In the genomic region with DNA sequence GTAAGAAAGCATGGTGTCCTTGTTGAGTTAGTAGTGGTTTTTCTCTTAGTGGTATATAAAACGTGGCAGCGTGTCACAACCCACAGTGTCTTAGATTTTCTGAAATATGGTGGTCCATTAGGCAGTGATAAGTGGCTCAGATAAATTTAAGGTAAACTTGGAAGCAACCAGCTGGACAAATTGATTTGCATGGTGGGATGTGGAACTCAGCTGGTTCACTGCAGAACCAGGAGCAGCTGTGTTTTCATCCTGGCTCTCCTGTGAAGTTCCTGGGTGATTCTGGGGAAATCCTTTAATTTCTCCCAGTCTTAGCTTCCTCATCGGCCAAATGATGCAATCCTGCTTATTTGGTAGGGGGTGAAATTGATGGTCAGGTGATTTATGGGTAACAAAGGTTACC, we compare ENCODE assay signal across 34 cellular contexts.
"Had no signal": no experiment of that assay in that cellular context is flagged by ENCODE, and none has a peak within 500 bp of the region (broad histone marks: within the 10 kb centered on the region; RNA-seq: fewer than 3 reads in every experiment).

No MANE protein-coding gene starts in this region.

- FAIRE-seq: astrocyte, TTC549 had no signal

- H3K4me3 ChIP-seq: adrenal gland, body of pancreas, breast epithelium had no signal

- H3K36me3 ChIP-seq: adrenal gland, brain microvascular endothelial cell, breast epithelium had no signal

- H3K27ac ChIP-seq: adrenal gland, body of pancreas, brain microvascular endothelial cell, breast epithelium, VCaP had no signal

- H3K27me3 ChIP-seq: adrenal gland, body of pancreas, brain microvascular endothelial cell had no signal

- ATAC-seq: activated CD8-positive, alpha-beta T cell treated with anti-CD3 and anti-CD28 coated beads for 36 hours; activated naive CD4-positive, alpha-beta T cell treated with anti-CD3 and anti-CD28 coated beads, Interleukin-2, amount 50 U/mL, for 72 hours; activated T-cell treated with anti-CD3 and anti-CD28 coated beads, Interleukin-2, amount 50 U/mL, for 4 hours; activated T-cell treated with anti-CD3 and anti-CD28 coated beads, Interleukin-2, amount 50 U/mL, for 72 hours; activated T-helper 17 cell treated with anti-CD3 and anti-CD28 coated beads, Interleukin-2, amount 50 U/mL, for 72 hours; body of pancreas had no signal

- H3K9me3 ChIP-seq: adrenal gland, body of pancreas, breast epithelium had no signal

- DNase-seq: activated B cell treated with CpG ODN at 0.5 μM for 24 hours; activated CD4-positive, alpha-beta memory T cell treated with anti-CD3 and anti-CD28 coated beads for 36 hours; activated CD4-positive, alpha-beta T cell treated with anti-CD3 and anti-CD28 coated beads for 4 hours; activated CD4-positive, alpha-beta T cell treated with anti-CD3 and anti-CD28 coated beads, Interleukin-2, amount 10 ng/mL, durations not matched to agents 24 days and 14 days; activated CD4-positive, alpha-beta T cell treated with anti-CD3 and anti-CD28 coated beads, Interleukin-2, amount 50 U/mL, for 1 hour; activated CD4-positive, alpha-beta T cell treated with anti-CD3 and anti-CD28 coated beads, Interleukin-2, amount 50 U/mL, for 4 hours; activated CD4-positive, CD25-positive, alpha-beta regulatory T cell treated with anti-CD3 and anti-CD28 coated beads, Interleukin-2, amount 50 U/mL, for 72 hours; activated CD8-positive, alpha-beta memory T cell treated with anti-CD3 and anti-CD28 coated beads, Interleukin-2, amount 50 U/mL, for 4 hours; activated CD8-positive, alpha-beta T cell treated with anti-CD3 and anti-CD28 coated beads for 36 hours; activated effector memory CD4-positive, alpha-beta T cell treated with anti-CD3 and anti-CD28 coated beads, Interleukin-2, amount 50 U/mL, for 16 hours; activated gamma-delta T cell treated with Interleukin-2 at 50 U/mL for 16 hours; activated naive CD4-positive, alpha-beta T cell; activated naive CD4-positive, alpha-beta T cell treated with anti-CD3 and anti-CD28 coated beads for 36 hours; activated naive CD4-positive, alpha-beta T cell treated with anti-CD3 and anti-CD28 coated beads, Interleukin-2, amount 50 U/mL, for 16 hours; activated naive CD8-positive, alpha-beta T cell treated with anti-CD3 and anti-CD28 coated beads for 36 hours; activated T-cell treated with anti-CD3 and anti-CD28 coated beads for 4 hours; activated T-cell treated with anti-CD3 and anti-CD28 coated beads, Interleukin-2, amount 50 U/mL, for 1 hour; activated T-cell treated with anti-CD3 and anti-CD28 coated beads, Interleukin-2, amount 50 U/mL, for 4 hours; activated T-cell treated with anti-CD3 and anti-CD28 coated beads, Interleukin-2, amount 50 U/mL, for 72 hours; adrenal gland; amniotic stem cell; aorta; body of pancreas; brain microvascular endothelial cell; central memory CD4-positive, alpha-beta T cell; T-helper 1 cell; T-helper 2 cell; T-helper 9 cell had no signal

- H3K4me1 ChIP-seq: adrenal gland, body of pancreas, breast epithelium had no signal
